Comparison of ENCODE assay signal across 8 cellular contexts in the genomic region with DNA sequence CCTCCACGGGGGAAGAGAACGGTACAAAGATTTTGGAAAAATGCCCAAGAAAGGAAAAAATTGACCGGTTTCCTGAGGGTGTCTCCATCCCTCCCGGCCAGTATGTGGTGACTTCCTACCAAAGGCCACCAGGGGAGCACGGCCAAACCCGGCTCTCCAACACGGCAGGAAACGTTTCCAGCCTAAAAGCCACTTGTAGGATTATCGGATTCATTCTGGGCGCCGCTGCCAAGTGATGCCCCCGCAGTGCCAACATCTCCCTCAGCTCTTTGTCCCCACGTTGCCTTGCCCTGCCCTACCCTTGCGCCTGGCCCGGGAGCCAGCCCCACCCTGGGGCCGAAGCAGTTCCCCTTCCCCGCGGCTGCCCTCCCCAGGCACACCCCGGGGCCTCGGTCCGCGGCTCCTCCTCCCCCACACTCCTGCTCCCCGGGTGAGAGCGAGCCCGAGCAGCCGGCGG.
DNase-seq lines count a peak whose midpoint lies in the region; ATAC-seq, FAIRE-seq and TF ChIP-seq lines count a peak whose summit lies in the region.

No MANE protein-coding gene starts in this region.

- peak; percentile 27; the same call in 1 of the 2 replicates for TF ChIP-seq CTCF in OCI-LY3 (IDR thresholded peaks at IDR 0.05; ENCODE audit: low read depth, low read length)

- peak; percentile 79 for FAIRE-seq in GM19239 (lab: Jason Lieb, UNC)

- DNase-seq in COLO668 (lab: John Stamatoyannopoulos, UW; ENCODE audit: unreplicated experiment) = peak; percentile 53
- peak; percentile 59 for DNase-seq in GM19239 (ENCODE audit: insufficient read length, low spot score)
- DNase-seq in activated gamma-delta T cell treated with anti-CD3 and anti-CD28 coated beads, Interleukin-2, amount 50 U/mL, for 16 hours (ENCODE audit: low read depth) = peak; percentile 14
- peak; percentile 66 for DNase-seq in foreskin melanocyte
- DNase-seq in GOT3 (lab: John Stamatoyannopoulos, UW) = no peak

- H4K20me1 ChIP-seq in OCI-LY3 (ENCODE audit: insufficient read depth, low read length) = peaks cover 16% of the 10 kb centered on the region

- no peaks in the 10 kb centered on the region for H3K27me3 ChIP-seq in OCI-LY3 (ENCODE audit: low read depth, low read length)
- no peaks in the 10 kb centered on the region for H3K27me3 ChIP-seq in neuron (ENCODE audit: insufficient read depth, low read length)

- H3K9ac ChIP-seq in OCI-LY3 (ENCODE audit: low read length) = peak overlapping the region; percentile 87

- no peak overlapping the region for H2AFZ ChIP-seq in OCI-LY3 (ENCODE audit: low read depth, low read length)
- H2AFZ ChIP-seq in neuron (ENCODE audit: low read depth, low read length) = peak overlapping the region; percentile 59

- H3K4me3 ChIP-seq in OCI-LY3 (ENCODE audit: low read length) = peak overlapping the region; percentile 98
- peak overlapping the region; percentile 99 for H3K4me3 ChIP-seq in neuron (ENCODE audit: low read length)

- H3K9me3 ChIP-seq in OCI-LY3 (ENCODE audit: insufficient read depth, low read length) (no peaks in the 10 kb centered on the region), neuron (ENCODE audit: low read length) (peaks cover 2% of the 10 kb centered on the region)

- peak overlapping the region; percentile 75 for H3K4me2 ChIP-seq in OCI-LY3 (ENCODE audit: low read length)

- H3K4me1 ChIP-seq in OCI-LY3 (ENCODE audit: low read length) = peaks cover 10% of the 10 kb centered on the region
- H3K4me1 ChIP-seq in neuron (ENCODE audit: insufficient read depth, low read length) = peaks cover 10% of the 10 kb centered on the region

- H3K36me3 ChIP-seq in OCI-LY3 (replicated peaks; ENCODE audit: low read depth, low read length) (peaks cover 4% of the 10 kb centered on the region), neuron (ENCODE audit: insufficient read depth, low read length) (peaks cover 15% of the 10 kb centered on the region)

- ATAC-seq in HG03342 (IDR thresholded peaks at IDR 0.05; ENCODE audit: unreplicated experiment) = peak; percentile 24

- peak overlapping the region; percentile 69 for H3K27ac ChIP-seq in OCI-LY3 (ENCODE audit: low read length)

- peaks cover 59% of the 10 kb centered on the region for H3K79me2 ChIP-seq in OCI-LY3 (ENCODE audit: low read length)
